In genomic region chr1:19615438-19615837, GRCh38 we compare ENCODE assay signal across 19 cellular contexts. TPM values are rescaled to one million over a fixed set of nuclear protein-coding genes. Genes with fewer than 3 reads are reported as not detected.
DNase-seq lines count a peak whose midpoint lies in the region; ATAC-seq and TF ChIP-seq lines count a peak whose summit lies in the region.
"Had no signal": no experiment of that assay in that cellular context is flagged by ENCODE, and none has a peak within 500 bp of the region (broad histone marks: within the 10 kb centered on the region; RNA-seq: fewer than 3 reads in every experiment).

No MANE protein-coding gene starts in this region.

- no peak for DNase-seq in CD4-positive, alpha-beta T cell
- no peak for DNase-seq in GM23338 (ENCODE audit: low spot score)
- no peak for DNase-seq in central memory CD8-positive, alpha-beta T cell (ENCODE audit: low spot score in 2 of 2)
- no peak for DNase-seq in progenitor cell of endocrine pancreas (ENCODE audit: low spot score, unreplicated experiment)
- DNase-seq in EL = no peak
- no peak for DNase-seq in NCI-H2107 (lab: John Stamatoyannopoulos, UW)
- DNase-seq: ACHN, C1 segment of cervical spinal cord, GF-D8, GOT3, NCI-H1105 treated with DMSO at 0.1 percent for 48 hours, NCI-H1694, NCI-H510A treated with DMSO at 0.1 percent for 48 hours, NCI-H82, PC-3, RPMI8226 had no signal

- intact Hi-C loops in CD4-positive, alpha-beta T cell (cut with DNase I, micrococcal nuclease) = no loop called here

- no peak overlapping the region for H3K4me3 ChIP-seq in GM23338

- H3K36me3 Mint-ChIP-seq in CD4-positive, alpha-beta T cell (ENCODE audit: low read depth) = peaks cover 55% of the 10 kb centered on the region
- H3K36me3 Mint-ChIP-seq in GM23338 (ENCODE audit: low read depth) = no peaks in the 10 kb centered on the region
- peaks cover 5% of the 10 kb centered on the region for H3K36me3 Mint-ChIP-seq in central memory CD8-positive, alpha-beta T cell (ENCODE audit: insufficient read depth)
- H3K36me3 Mint-ChIP-seq in progenitor cell of endocrine pancreas (ENCODE audit: insufficient read depth) = peaks cover 3% of the 10 kb centered on the region

- H3K4me3 Mint-ChIP-seq in CD4-positive, alpha-beta T cell = no peak overlapping the region
- H3K4me3 Mint-ChIP-seq in GM23338 = no peak overlapping the region
- no peak overlapping the region for H3K4me3 Mint-ChIP-seq in central memory CD8-positive, alpha-beta T cell
- H3K4me3 Mint-ChIP-seq in progenitor cell of endocrine pancreas (ENCODE audit: low read depth) = peak overlapping the region; percentile 15

- H3F3A ChIP-seq in GM23338 (replicated peaks; ENCODE audit: low read depth) = no peaks in the 10 kb centered on the region; the same call in 1 of the 2 replicates

- peaks cover 55% of the 10 kb centered on the region for H3K79me2 ChIP-seq in GM23338 (replicated peaks; ENCODE audit: insufficient read depth)

- peaks cover 45% of the 10 kb centered on the region for H3K4me1 Mint-ChIP-seq in CD4-positive, alpha-beta T cell (ENCODE audit: low read depth)
- H3K4me1 Mint-ChIP-seq in GM23338 (peaks cover 15% of the 10 kb centered on the region), progenitor cell of endocrine pancreas (ENCODE audit: low read depth) (peaks cover 54% of the 10 kb centered on the region)
- peaks cover 20% of the 10 kb centered on the region for H3K4me1 Mint-ChIP-seq in central memory CD8-positive, alpha-beta T cell

- peak overlapping the region; percentile 2 for H3K27ac Mint-ChIP-seq in CD4-positive, alpha-beta T cell
- H3K27ac Mint-ChIP-seq in GM23338 (peak overlapping the region; percentile 32; the same call in 1 of the 2 replicates), progenitor cell of endocrine pancreas (peak overlapping the region; percentile 43)
- peak overlapping the region; percentile 27 for H3K27ac Mint-ChIP-seq in central memory CD8-positive, alpha-beta T cell (ENCODE audit: low read depth)

- H4K20me1 ChIP-seq in GM23338 (replicated peaks; ENCODE audit: insufficient read depth) = peaks cover 12% of the 10 kb centered on the region

- H3K27me3 Mint-ChIP-seq in CD4-positive, alpha-beta T cell = no peaks in the 10 kb centered on the region
- no peaks in the 10 kb centered on the region for H3K27me3 Mint-ChIP-seq in GM23338 (ENCODE audit: insufficient read depth, low read depth, poor library complexity)
- no peaks in the 10 kb centered on the region for H3K27me3 Mint-ChIP-seq in central memory CD8-positive, alpha-beta T cell
- H3K27me3 Mint-ChIP-seq in progenitor cell of endocrine pancreas = no peaks in the 10 kb centered on the region

- no peaks in the 10 kb centered on the region for H3K9me3 Mint-ChIP-seq in CD4-positive, alpha-beta T cell
- no peaks in the 10 kb centered on the region for H3K9me3 Mint-ChIP-seq in GM23338
- no peaks in the 10 kb centered on the region for H3K9me3 Mint-ChIP-seq in central memory CD8-positive, alpha-beta T cell
- H3K9me3 Mint-ChIP-seq in progenitor cell of endocrine pancreas (ENCODE audit: low read depth) = no peaks in the 10 kb centered on the region

- no peak overlapping the region for H2AFZ ChIP-seq in GM23338

- POLR2A ChIA-PET in CD4-positive, alpha-beta T cell (lab: Charles Lee) = interaction anchor here (2.4 kb wide), 1 partner anchor 18 kb away, joined by 19 read pairs; a partner anchor contains a TSS

- H3K27me3 ChIP-seq in CD4-positive, alpha-beta T cell (ENCODE audit: control insufficient read depth, insufficient read depth, low read length) = no peaks in the 10 kb centered on the region
- H3K27me3 ChIP-seq in GM23338 (ENCODE audit: insufficient read depth) = no peaks in the 10 kb centered on the region

- no peaks in the 10 kb centered on the region for H3K9me3 ChIP-seq in CD4-positive, alpha-beta T cell (ENCODE audit: control insufficient read depth, low read length)

- no peaks in the 10 kb centered on the region for H3K9me2 ChIP-seq in GM23338 (ENCODE audit: insufficient read depth)

- H3K27ac ChIP-seq in CD4-positive, alpha-beta T cell (ENCODE audit: low read depth, low read length) = no peak overlapping the region
- no peak overlapping the region for H3K27ac ChIP-seq in GM23338 (ENCODE audit: low read depth)

- no peak for TF ChIP-seq CTCF in CD4-positive, alpha-beta T cell (IDR thresholded peaks at IDR 0.05)
- TF ChIP-seq CTCF in GM23338 (conservative IDR thresholded peaks at IDR 0.05; ENCODE audit: low read depth in 2 of 2) = no peak
- no peak for TF ChIP-seq CTCF in progenitor cell of endocrine pancreas (IDR thresholded peaks at IDR 0.05; ENCODE audit: unreplicated experiment)

- H3K4me2 ChIP-seq in GM23338 = no peak overlapping the region

- ATAC-seq in CD4-positive, alpha-beta T cell (ENCODE audit: poor library complexity) = no peak
- ATAC-seq in GM23338 (no peak), GM21528 (IDR thresholded peaks at IDR 0.05; ENCODE audit: low FRiP score, unreplicated experiment) (no peak)
- ATAC-seq in central memory CD8-positive, alpha-beta T cell (replicated peaks; ENCODE audit: extremely low read depth, poor library complexity, severe bottlenecking) = no peak
- ATAC-seq: HCT116 had no signal

- CTCF ChIA-PET in CD4-positive, alpha-beta T cell (lab: Charles Lee) = interaction anchor here (0.8 kb wide), 1 partner anchor 16 kb away, joined by 3 read pairs; no protein-coding TSS in a partner anchor

- 0 out of 2 replicates have a peak, but pooled peaks cover 5% of the 10 kb centered on the region for H3K36me3 ChIP-seq in GM23338 (ENCODE audit: insufficient read depth)

- H3K4me1 ChIP-seq in GM23338 (ENCODE audit: insufficient read depth) = peaks cover 7% of the 10 kb centered on the region

TF ChIP-seq in GM23338, 12 proteins besides CTCF, POLR2A, EP300 and RAD21 (continues in another document):
- TF ChIP-seq ZNF114 (CRISPR knock-in tag; IDR thresholded peaks at IDR 0.05) = no peak
- no peak for TF ChIP-seq POLR2AphosphoS5 (IDR thresholded peaks at IDR 0.05; ENCODE audit: low read depth)
- no peak for TF ChIP-seq ZNF331 (CRISPR knock-in tag; IDR thresholded peaks at IDR 0.05; ENCODE audit: low read depth)
- TF ChIP-seq EZH2 (IDR thresholded peaks at IDR 0.05; ENCODE audit: low read depth, unreplicated experiment) = no peak

RNA-seq across cellular contexts. Expression of gene NBL1, which starts 28.7 kb away (rescaled TPM):
- total RNA-seq in CD4-positive, alpha-beta T cell = 10 to 100 TPM; 26.4 to 29.7 TPM
- 8.0 and 10.6 TPM in 2 replicates for total RNA-seq in GM23338 (2014; rRNA removed; shearing (Covaris generic))
- 5.4 and 6.1 TPM in 2 replicates for polyA plus RNA-seq in GM23338 (2016; fragmentation: Nextera tagmentation; extraction: Ambion mirVana)
- total RNA-seq in progenitor cell of endocrine pancreas = 10.5 and 12.0 TPM in 2 replicates

RNA-seq across cellular contexts. Expression of gene HTR6, which starts 49.2 kb away (rescaled TPM):
- total RNA-seq in CD4-positive, alpha-beta T cell = 1 to 10 TPM; 2.1 to 2.2 TPM
- 0.66 and 0.82 TPM in 2 replicates for total RNA-seq in GM23338 (2014; rRNA removed; shearing (Covaris generic))
- polyA plus RNA-seq in GM23338 (2016; fragmentation: Nextera tagmentation; extraction: Ambion mirVana) = 0.14 and 0.26 TPM in 2 replicates
- total RNA-seq in progenitor cell of endocrine pancreas = not detected in 2 replicates
- total RNA-seq: LHCN-M2, PC-3 had no signal
